In the genomic region with DNA sequence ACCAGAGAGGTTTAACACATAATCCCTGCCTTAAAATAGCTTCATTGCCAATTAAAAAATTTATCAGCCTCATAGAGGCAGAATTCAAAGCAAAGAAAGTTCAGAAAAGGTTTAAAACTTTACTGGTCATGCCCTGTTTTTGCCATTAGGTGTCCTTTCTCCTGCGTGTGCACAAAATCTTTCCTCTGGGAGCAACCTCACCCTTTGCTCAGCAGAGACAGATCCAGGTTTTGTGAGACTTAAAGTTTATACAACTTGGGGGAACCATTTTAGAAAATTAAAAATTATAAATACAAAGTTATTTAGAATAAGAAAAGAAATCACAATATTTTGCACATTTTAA, we compare ENCODE assay signal across 1 cellular context.
TF ChIP-seq lines count a peak whose summit lies in the region.

No MANE protein-coding gene starts in this region.

TF ChIP-seq in HepG2, 621 proteins besides CTCF, POLR2A, EP300 and RAD21 (continued from another document):
- TF ChIP-seq, protein P1, sequence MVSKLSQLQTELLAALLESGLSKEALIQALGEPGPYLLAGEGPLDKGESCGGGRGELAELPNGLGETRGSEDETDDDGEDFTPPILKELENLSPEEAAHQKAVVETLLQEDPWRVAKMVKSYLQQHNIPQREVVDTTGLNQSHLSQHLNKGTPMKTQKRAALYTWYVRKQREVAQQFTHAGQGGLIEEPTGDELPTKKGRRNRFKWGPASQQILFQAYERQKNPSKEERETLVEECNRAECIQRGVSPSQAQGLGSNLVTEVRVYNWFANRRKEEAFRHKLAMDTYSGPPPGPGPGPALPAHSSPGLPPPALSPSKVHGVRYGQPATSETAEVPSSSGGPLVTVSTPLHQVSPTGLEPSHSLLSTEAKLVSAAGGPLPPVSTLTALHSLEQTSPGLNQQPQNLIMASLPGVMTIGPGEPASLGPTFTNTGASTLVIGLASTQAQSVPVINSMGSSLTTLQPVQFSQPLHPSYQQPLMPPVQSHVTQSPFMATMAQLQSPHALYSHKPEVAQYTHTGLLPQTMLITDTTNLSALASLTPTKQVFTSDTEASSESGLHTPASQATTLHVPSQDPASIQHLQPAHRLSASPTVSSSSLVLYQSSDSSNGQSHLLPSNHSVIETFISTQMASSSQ (IDR thresholded peaks at IDR 0.05; ENCODE audit: low read depth), result no peak
- TF ChIP-seq, protein P1 (CRISPR knock-in tag; IDR thresholded peaks at IDR 0.05; ENCODE audit: borderline replicate concordance), result no peak
- TF ChIP-seq ZMYM4 (CRISPR knock-in tag; IDR thresholded peaks at IDR 0.05), result 0 out of 2 replicates have a peak, but pooled peaks have one; percentile 5
- 0 out of 2 replicates have a peak, but pooled peaks have one; percentile 27 for TF ChIP-seq SMC3 (IDR thresholded peaks at IDR 0.05; ENCODE audit: low read length)
